8 cellular contexts compared by ENCODE assay signal in the genomic region with DNA sequence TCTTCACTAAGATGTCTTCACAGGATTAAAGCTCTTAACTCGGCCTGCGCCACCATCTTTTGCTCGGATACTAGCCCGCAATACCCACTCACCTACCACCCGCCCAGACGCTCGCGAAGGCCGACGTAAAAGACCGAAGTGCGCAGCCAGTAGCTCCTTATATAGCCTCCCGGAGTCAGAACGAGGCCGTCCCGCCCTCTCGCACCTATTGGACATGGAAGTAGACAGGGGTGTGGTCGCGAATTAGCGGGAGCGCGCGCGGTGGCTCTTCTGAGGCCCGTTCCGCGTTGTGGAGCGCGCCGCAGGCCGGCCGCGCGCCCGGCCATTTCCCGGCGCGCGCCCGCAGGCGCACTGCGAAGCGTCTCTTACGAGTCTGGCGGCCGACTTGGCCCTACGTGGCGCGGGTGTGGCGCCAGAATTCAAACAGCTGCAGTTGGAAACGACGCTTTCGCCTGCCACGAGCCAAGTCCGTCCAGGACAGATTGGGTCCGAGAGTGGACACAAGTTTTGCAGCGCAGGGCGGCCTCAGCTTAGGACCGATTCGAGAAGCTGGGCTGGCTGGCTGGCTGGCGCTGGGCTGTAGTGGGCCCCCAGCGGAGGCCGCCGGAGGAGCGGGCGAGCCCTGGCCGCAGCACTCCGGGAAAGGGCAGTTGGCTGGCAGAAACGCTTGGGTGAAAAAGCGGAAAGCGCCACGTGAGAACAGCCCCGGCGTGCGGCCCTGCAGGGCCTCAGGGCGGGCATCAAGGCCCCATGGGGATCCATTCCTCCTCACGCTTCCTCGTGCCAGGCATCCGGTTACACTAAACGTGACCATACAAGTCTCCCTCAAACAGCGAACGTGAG. TPM values are rescaled to one million over a fixed set of nuclear protein-coding genes. Genes with fewer than 3 reads are reported as not detected.
DNase-seq lines count a peak whose midpoint lies in the region; ATAC-seq and TF ChIP-seq lines count a peak whose summit lies in the region.

No MANE protein-coding gene starts in this region.

- H3K4me3 ChIP-seq in right atrium auricular region (peak overlapping the region; percentile 74 to 90), uterus (peak overlapping the region; percentile 70 to 94)

- DNase-seq in NCI-H146 treated with DMSO at 0.1 percent for 48 hours (lab: John Stamatoyannopoulos, UW; ENCODE audit: unreplicated experiment) (peak; percentile 98), T-helper 1 cell (peak; percentile 95 to 98 (median 97)), right atrium auricular region (ENCODE audit: low spot score) (peak; percentile 99), pulmonary artery endothelial cell (ENCODE audit: low read depth, low spot score) (peak; percentile 96), uterus (peak; percentile 98 to 99)

- TF ChIP-seq POLR2A in GM15510 (IDR thresholded peaks at IDR 0.05; ENCODE audit: borderline replicate concordance, extremely low read depth, insufficient read length) (peak; percentile 100), uterus (IDR thresholded peaks at IDR 0.05) (peak; percentile 98 to 99)

- H3K9me3 ChIP-seq in right atrium auricular region, result no peaks in the 10 kb centered on the region
- H3K9me3 ChIP-seq in uterus, result no peaks in the 10 kb centered on the region

- TF ChIP-seq CTCF in right atrium auricular region (IDR thresholded peaks at IDR 0.05) (no peak), uterus (IDR thresholded peaks at IDR 0.05) (peak in 1 of 4 experiments; percentile 10)

- peak overlapping the region; percentile 89 for H3K27ac ChIP-seq in angular gyrus (ENCODE audit: low read depth, low read length)
- peak overlapping the region; percentile 89 to 95 for H3K27ac ChIP-seq in right atrium auricular region
- peak overlapping the region; percentile 87 to 91 for H3K27ac ChIP-seq in uterus

- H3K36me3 ChIP-seq in right atrium auricular region (no peaks in the 10 kb centered on the region), uterus (no peaks in the 10 kb centered on the region)

- H3K4me1 ChIP-seq in right atrium auricular region (peaks cover 0 to 34% of the 10 kb centered on the region in 2 donors), uterus (no peaks in the 10 kb centered on the region)

- intact Hi-C loops in uterus (cut with DNase I; ENCODE audit: low total_unique reads), result loop anchor here (5.0 kb wide), 1 partner anchor 37 kb away; the partner anchor contains the start of gene SYNCRIP

- H3K27me3 ChIP-seq in right atrium auricular region (no peaks in the 10 kb centered on the region), uterus (no peaks in the 10 kb centered on the region)

- peak; percentile 72 for ATAC-seq in HG02884 (IDR thresholded peaks at IDR 0.05; ENCODE audit: unreplicated experiment)

RNA-seq across cellular contexts. Expression of gene SYNCRIP, which starts 36.1 kb away (rescaled TPM):
- total RNA-seq in right atrium auricular region (10 to 100 TPM; 32.6 to 39.0 TPM), pulmonary artery endothelial cell (94.3 and 119 TPM in 2 replicates), uterus (100 to 1,000 TPM in 2 of 4 donors, 10 to 100 TPM in 2; 25.1 to 147 (median 106) TPM)

Comparison
In these comparisons a context has a peak if more than half of its experiments do, and no peak if none do; other contexts are left out.
1. Peak in every context shown above with its lines: DNase-seq, ATAC-seq, H3K4me3 ChIP-seq and H3K27ac ChIP-seq.